Comparison of ENCODE assay signal across 9 cellular contexts in the genomic region with DNA sequence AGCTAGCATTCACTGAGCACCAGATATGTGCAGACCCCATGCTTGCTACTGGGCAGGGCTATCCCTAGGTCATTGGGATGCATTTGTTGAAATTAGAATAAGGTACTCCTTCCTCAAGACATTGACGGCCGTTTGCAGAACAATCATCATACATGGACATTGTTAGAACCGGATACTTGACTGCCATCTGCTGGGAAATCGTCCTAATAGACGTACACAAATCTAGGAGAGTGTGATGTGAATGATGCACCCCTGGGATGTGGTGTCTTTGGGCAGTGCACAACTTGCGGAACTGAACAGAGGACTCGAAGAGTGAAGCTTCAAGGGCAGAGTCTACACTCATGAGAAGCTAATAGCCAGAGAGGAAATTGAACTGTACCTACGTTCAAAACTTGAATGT.
A peak's percentile ranks its signal among the peaks of the same experiment; 100 is the strongest.
DNase-seq lines count a peak whose midpoint lies in the region; ATAC-seq and TF ChIP-seq lines count a peak whose summit lies in the region.
"Had no signal": no experiment of that assay in that cellular context is flagged by ENCODE, and none has a peak within 500 bp of the region (broad histone marks: within the 10 kb centered on the region; RNA-seq: fewer than 3 reads in every experiment).

No MANE protein-coding gene starts in this region.

- no peaks in the 10 kb centered on the region for H3K9me3 ChIP-seq in WERI-Rb-1 (ENCODE audit: severe bottlenecking)
- H3K9me3 ChIP-seq: pancreas had no signal

- H3K27ac ChIP-seq in WERI-Rb-1: no peak overlapping the region
- H3K27ac ChIP-seq: pancreas had no signal

- H3K27me3 ChIP-seq in WERI-Rb-1 (ENCODE audit: insufficient read depth, low read depth, severe bottlenecking): no peaks in the 10 kb centered on the region
- H3K27me3 ChIP-seq: pancreas had no signal

- DNase-seq in NCI-H2227 (lab: John Stamatoyannopoulos, UW; ENCODE audit: unreplicated experiment) (peak; percentile 50), NCI-H2227 treated with DMSO at 0.1 percent for 48 hours (lab: John Stamatoyannopoulos, UW) (no peak), WERI-Rb-1 (peak; percentile 45), kidney tubule cell (ENCODE audit: low spot score) (peak; percentile 55)
- DNase-seq: pancreas had no signal

- TF ChIP-seq CTCF in LNCAP (IDR thresholded peaks at IDR 0.05): peak; percentile 60
- peak; percentile 54 for TF ChIP-seq CTCF in WERI-Rb-1 (IDR thresholded peaks at IDR 0.05; ENCODE audit: low read depth, low read length)

- H3K36me3 ChIP-seq in WERI-Rb-1: no peaks in the 10 kb centered on the region
- H3K36me3 ChIP-seq: pancreas had no signal

- ATAC-seq in GM18498 (IDR thresholded peaks at IDR 0.05; ENCODE audit: unreplicated experiment) (no peak), HG02938 (IDR thresholded peaks at IDR 0.05; ENCODE audit: unreplicated experiment) (no peak), HG03039 (IDR thresholded peaks at IDR 0.05; ENCODE audit: unreplicated experiment) (no peak)

- no peak overlapping the region for H3K4me3 ChIP-seq in WERI-Rb-1 (ENCODE audit: low read depth, low read length)
- H3K4me3 ChIP-seq: pancreas had no signal
